9 cellular contexts compared by ENCODE assay signal in genomic region chr6:51430610-51431009, GRCh38.
"Had no signal": no experiment of that assay in that cellular context is flagged by ENCODE, and none has a peak within 500 bp of the region (broad histone marks: within the 10 kb centered on the region; RNA-seq: fewer than 3 reads in every experiment).

No MANE protein-coding gene starts in this region.

- FAIRE-seq: H1, H54, HTR-8/SVneo, K562 had no signal

- H3K9ac ChIP-seq: GM23248 had no signal

- H3K27ac ChIP-seq: GM23248 had no signal

- ATAC-seq: K562 had no signal

- DNase-seq: GM23248, H9, HCEC 1CT, IMR-90, KG1 had no signal

- H3K4me3 ChIP-seq: GM23248, K562 had no signal
